Comparison of ENCODE assay signal across 17 cellular contexts in genomic region chr17:37025847-37026533, GRCh38.
DNase-seq lines count a peak whose midpoint lies in the region; ATAC-seq and TF ChIP-seq lines count a peak whose summit lies in the region.
"Had no signal": no experiment of that assay in that cellular context is flagged by ENCODE, and none has a peak within 500 bp of the region (broad histone marks: within the 10 kb centered on the region; RNA-seq: fewer than 3 reads in every experiment).

No MANE protein-coding gene starts in this region.

- H3K27me3 ChIP-seq in right atrium auricular region = no peaks in the 10 kb centered on the region
- H3K27me3 ChIP-seq: foreskin keratinocyte, ovary, transverse colon had no signal

- TF ChIP-seq CTCF in GM12864 (IDR thresholded peaks at IDR 0.05; ENCODE audit: low read depth, low read length, missing control alignments) = no peak
- TF ChIP-seq CTCF in right atrium auricular region (IDR thresholded peaks at IDR 0.05) = no peak

- H3K27ac Mint-ChIP-seq in activated T-helper 17 cell treated with anti-CD3 and anti-CD28 coated beads, Interleukin-2, amount 50 U/mL, for 72 hours = peak overlapping the region; percentile 18

- DNase-seq in GM12864 (ENCODE audit: low read depth) = peak; percentile 52
- DNase-seq in right atrium auricular region (ENCODE audit: low spot score) = no peak
- no peak for DNase-seq in AML-193 (lab: John Stamatoyannopoulos, UW)
- DNase-seq: amygdala, cerebellar nuclear complex, DMS53, foreskin keratinocyte, NCI-H1694, ovary, PC-3, transverse colon had no signal

- ATAC-seq in GM18907 (IDR thresholded peaks at IDR 0.05; ENCODE audit: unreplicated experiment) (peak; percentile 68), HG03095 (IDR thresholded peaks at IDR 0.05; ENCODE audit: unreplicated experiment) (peak; percentile 69), GM19397 (IDR thresholded peaks at IDR 0.05; ENCODE audit: unreplicated experiment) (no peak), HG02938 (IDR thresholded peaks at IDR 0.05; ENCODE audit: unreplicated experiment) (no peak)
- peak; percentile 99 for ATAC-seq in activated T-helper 17 cell treated with anti-CD3 and anti-CD28 coated beads, Interleukin-2, amount 50 U/mL, for 72 hours (replicated peaks)
- ATAC-seq: foreskin keratinocyte, PC-3 had no signal

- H3K36me3 Mint-ChIP-seq in activated T-helper 17 cell treated with anti-CD3 and anti-CD28 coated beads, Interleukin-2, amount 50 U/mL, for 72 hours (ENCODE audit: low read depth) = peaks cover 66% of the 10 kb centered on the region

- H3K9me3 ChIP-seq in right atrium auricular region = no peaks in the 10 kb centered on the region
- H3K9me3 ChIP-seq: ovary, transverse colon had no signal

- peak overlapping the region; percentile 30 for H3K4me3 Mint-ChIP-seq in activated T-helper 17 cell treated with anti-CD3 and anti-CD28 coated beads, Interleukin-2, amount 50 U/mL, for 72 hours

- H3K4me3 ChIP-seq in GM12864 (ENCODE audit: low read depth, low read length) (no peak overlapping the region), right atrium auricular region (no peak overlapping the region)
- H3K4me3 ChIP-seq: ovary, SK-N-MC, transverse colon had no signal

- no peaks in the 10 kb centered on the region for H3K4me1 ChIP-seq in right atrium auricular region
- H3K4me1 ChIP-seq: foreskin keratinocyte, transverse colon had no signal

- H3K36me3 ChIP-seq in right atrium auricular region = no peaks in the 10 kb centered on the region
- H3K36me3 ChIP-seq: ovary, transverse colon had no signal

- H3K27ac ChIP-seq in right atrium auricular region = no peak overlapping the region
- H3K27ac ChIP-seq: foreskin keratinocyte, ovary, SK-N-MC, transverse colon had no signal

- peaks cover 28% of the 10 kb centered on the region for H3K4me1 Mint-ChIP-seq in activated T-helper 17 cell treated with anti-CD3 and anti-CD28 coated beads, Interleukin-2, amount 50 U/mL, for 72 hours

- no peaks in the 10 kb centered on the region for H3K27me3 Mint-ChIP-seq in activated T-helper 17 cell treated with anti-CD3 and anti-CD28 coated beads, Interleukin-2, amount 50 U/mL, for 72 hours

- no peaks in the 10 kb centered on the region for H3K9me3 Mint-ChIP-seq in activated T-helper 17 cell treated with anti-CD3 and anti-CD28 coated beads, Interleukin-2, amount 50 U/mL, for 72 hours

Comparison
In these comparisons a context has a peak if more than half of its experiments do, and no peak if none do; other contexts are left out.
1. ATAC-seq: peak in GM18907 (single experiment), HG03095 (single experiment) and activated T-helper 17 cell treated with anti-CD3 and anti-CD28 coated beads, Interleukin-2, amount 50 U/mL, for 72 hours (single experiment); none in GM19397 (single experiment) and HG02938 (single experiment).